In the genomic region with DNA sequence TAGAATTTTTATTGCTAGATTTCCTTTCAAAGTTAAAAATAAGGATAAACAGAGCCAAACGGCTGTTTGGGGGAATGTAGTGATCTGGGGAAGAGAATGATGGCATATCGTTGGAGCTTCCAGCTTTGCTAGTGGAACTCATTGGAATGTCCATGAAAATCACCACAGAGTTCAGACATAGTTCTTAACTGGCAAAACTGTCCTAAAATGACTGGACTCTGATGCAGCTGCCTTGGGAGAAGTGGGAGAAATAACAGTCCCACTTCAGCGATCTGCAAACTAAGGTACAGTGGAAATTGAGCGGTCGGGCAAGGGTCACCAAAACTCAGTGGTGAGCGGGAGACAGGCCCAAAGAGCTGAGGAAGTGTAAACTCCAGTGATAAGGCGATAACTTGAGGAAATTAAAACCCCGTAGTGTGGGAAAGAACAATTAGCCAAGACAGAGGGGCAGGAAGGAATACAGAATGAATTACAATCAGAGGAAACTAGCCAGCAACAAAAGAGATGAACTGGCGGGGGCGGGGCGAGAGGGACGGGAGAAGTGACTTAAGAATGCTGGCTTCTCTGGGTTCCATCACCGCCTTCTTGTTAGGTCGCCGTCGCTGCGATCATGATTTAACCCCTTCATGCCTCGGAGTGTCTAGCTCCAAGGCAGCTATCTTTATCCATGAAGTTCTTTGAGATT, we compare ENCODE assay signal across 9 cellular contexts.
DNase-seq lines count a peak whose midpoint lies in the region; ATAC-seq and TF ChIP-seq lines count a peak whose summit lies in the region.
"Had no signal": no experiment of that assay in that cellular context is flagged by ENCODE, and none has a peak within 500 bp of the region (broad histone marks: within the 10 kb centered on the region; RNA-seq: fewer than 3 reads in every experiment).

No MANE protein-coding gene starts in this region.

- POLR2A ChIA-PET in Caco-2 (lab: Charles Lee), result interaction anchor here (1.1 kb wide), 1 partner anchor 79 kb away, joined by 8 read pairs; no protein-coding TSS in a partner anchor
- POLR2A ChIA-PET in T-cell (lab: Charles Lee), result no interaction called here
- POLR2A ChIA-PET in activated CD4-positive, alpha-beta memory T cell treated with anti-CD3 and anti-CD28 coated beads for 36 hours (lab: Charles Lee), result no interaction called here

- no peaks in the 10 kb centered on the region for H3K36me3 ChIP-seq in Caco-2 (ENCODE audit: control insufficient read depth, insufficient read depth, low read length)
- no peaks in the 10 kb centered on the region for H3K36me3 ChIP-seq in RWPE2 (ENCODE audit: low read depth)
- H3K36me3 ChIP-seq in neuronal stem cell (replicated peaks in 1 of 2; ENCODE audit: control insufficient read depth in 2 of 2, insufficient read depth in 2 of 2, low read length in 2 of 2), result no peaks in the 10 kb centered on the region

- peaks cover 49% of the 10 kb centered on the region for H3K4me1 Mint-ChIP-seq in Caco-2 (ENCODE audit: low read depth, unreplicated experiment)
- H3K4me1 Mint-ChIP-seq in glutamatergic neuron (ENCODE audit: low read depth, unreplicated experiment), result no peaks in the 10 kb centered on the region
- peaks cover 0 to 10% (median 3%) of the 10 kb centered on the region in 3 donors for H3K4me1 Mint-ChIP-seq in T-cell
- H3K4me1 Mint-ChIP-seq in activated CD4-positive, alpha-beta memory T cell treated with anti-CD3 and anti-CD28 coated beads for 36 hours (ENCODE audit: low read depth), result no peaks in the 10 kb centered on the region

- no peak overlapping the region for H2AK5ac ChIP-seq in neuronal stem cell (ENCODE audit: low read depth, low read length)

- H3K27ac Mint-ChIP-seq in Caco-2 (ENCODE audit: unreplicated experiment), result peak overlapping the region; percentile 94
- no peak overlapping the region for H3K27ac Mint-ChIP-seq in glutamatergic neuron (ENCODE audit: unreplicated experiment)
- no peak overlapping the region for H3K27ac Mint-ChIP-seq in T-cell
- H3K27ac Mint-ChIP-seq in activated CD4-positive, alpha-beta memory T cell treated with anti-CD3 and anti-CD28 coated beads for 36 hours, result no peak overlapping the region

- CTCF ChIA-PET in Caco-2 (lab: Charles Lee), result interaction anchor here (1.4 kb wide), 1 partner anchor 90 kb away, joined by 3 read pairs; the partner anchor contains the start of gene ARHGAP29
- CTCF ChIA-PET in T-cell (lab: Charles Lee), result no interaction called here
- CTCF ChIA-PET in activated CD4-positive, alpha-beta memory T cell treated with anti-CD3 and anti-CD28 coated beads for 36 hours (lab: Charles Lee), result no interaction called here

- no peaks in the 10 kb centered on the region for H3K9me3 ChIP-seq in Caco-2
- no peaks in the 10 kb centered on the region for H3K9me3 ChIP-seq in RWPE2 (ENCODE audit: severe bottlenecking)
- no peaks in the 10 kb centered on the region for H3K9me3 ChIP-seq in neuronal stem cell (replicated peaks in 1 of 2; ENCODE audit: control insufficient read depth in 2 of 2, insufficient read depth in 1 of 2, low read depth in 1 of 2, low read length in 2 of 2)

- ATAC-seq in RWPE2 (ENCODE audit: low read depth) (no peak), T-cell (replicated peaks in 1 of 4) (no peak)

- H3K27me3 Mint-ChIP-seq in Caco-2 (ENCODE audit: insufficient read depth, unreplicated experiment) (no peaks in the 10 kb centered on the region), glutamatergic neuron (ENCODE audit: unreplicated experiment) (no peaks in the 10 kb centered on the region), T-cell (peaks cover 34 to 53% of the 10 kb centered on the region in 2 donors)
- peaks cover 31% of the 10 kb centered on the region for H3K27me3 Mint-ChIP-seq in activated CD4-positive, alpha-beta memory T cell treated with anti-CD3 and anti-CD28 coated beads for 36 hours

- peak overlapping the region; percentile 6 for H3K18ac ChIP-seq in neuronal stem cell (ENCODE audit: low read length)

- H3K23ac ChIP-seq in neuronal stem cell (ENCODE audit: low read depth, low read length, poor library complexity), result no peak overlapping the region

- peak; percentile 50 to 66 for DNase-seq in Caco-2
- no peak for DNase-seq in RWPE2 (ENCODE audit: low spot score)
- peak; percentile 27 for DNase-seq in glutamatergic neuron
- DNase-seq in neuronal stem cell (ENCODE audit: low spot score), result peak; percentile 31
- no peak for DNase-seq in stimulated activated naive CD4-positive, alpha-beta T cell (lab: John Stamatoyannopoulos, UW)
- DNase-seq in T-cell, result no peak
- no peak for DNase-seq in activated CD4-positive, alpha-beta memory T cell treated with anti-CD3 and anti-CD28 coated beads for 36 hours
- DNase-seq in DMS53 (lab: John Stamatoyannopoulos, UW), result no peak
- DNase-seq: GDM1 had no signal

- H3K4me1 ChIP-seq in Caco-2, result peaks cover 73% of the 10 kb centered on the region
- peaks cover 58% of the 10 kb centered on the region for H3K4me1 ChIP-seq in RWPE2 (ENCODE audit: insufficient read depth, poor library complexity, severe bottlenecking)
- H3K4me1 ChIP-seq in neuronal stem cell (ENCODE audit: control insufficient read depth in 2 of 2, insufficient read depth in 1 of 2, low read depth in 1 of 2, low read length in 2 of 2), result peaks cover 3 to 6% of the 10 kb centered on the region in 2 donors

- H3K4me3 Mint-ChIP-seq in Caco-2 (ENCODE audit: unreplicated experiment) (peak overlapping the region; percentile 75), glutamatergic neuron (ENCODE audit: unreplicated experiment) (no peak overlapping the region), T-cell (no peak overlapping the region)
- no peak overlapping the region for H3K4me3 Mint-ChIP-seq in activated CD4-positive, alpha-beta memory T cell treated with anti-CD3 and anti-CD28 coated beads for 36 hours

- peak overlapping the region; percentile 82 for H2AFZ ChIP-seq in neuronal stem cell (ENCODE audit: low read length)

- no peak overlapping the region for H2BK5ac ChIP-seq in neuronal stem cell (ENCODE audit: low read length)

- no peak overlapping the region for H4K91ac ChIP-seq in neuronal stem cell (ENCODE audit: low read depth, low read length, poor library complexity)

- H2BK12ac ChIP-seq in neuronal stem cell (ENCODE audit: low read length), result no peak overlapping the region

- H2BK15ac ChIP-seq in neuronal stem cell (ENCODE audit: low read length), result no peak overlapping the region

- H4K8ac ChIP-seq in neuronal stem cell (ENCODE audit: low read depth, low read length), result no peak overlapping the region

- no CpG with 5 or more reads among the region's 18 CpGs for WGBS in neuronal stem cell (ENCODE audit: extremely low coverage in 2 of 2, insufficient read length in 2 of 2, insufficient replicate concordance in 1 of 2), 2 donors

- H3K4me3 ChIP-seq in Caco-2 (ENCODE audit: low read depth, low read length), result no peak overlapping the region
- H3K4me3 ChIP-seq in RWPE2 (ENCODE audit: severe bottlenecking), result no peak overlapping the region
- peak overlapping the region in 1 of 2 donors; percentile 6 for H3K4me3 ChIP-seq in neuronal stem cell (ENCODE audit: low read length in 2 of 2)

- no TSS peak for BruUV-seq in Caco-2 (replicated peaks; lab: Mats Ljungman, UMichigan)

- no peak overlapping the region for H3K14ac ChIP-seq in neuronal stem cell (ENCODE audit: low read length)

- peak overlapping the region; percentile 100 for H3K27ac ChIP-seq in RWPE2 (ENCODE audit: poor library complexity, severe bottlenecking)
- H3K27ac ChIP-seq in neuronal stem cell (replicated peaks; ENCODE audit: low read length), result peak overlapping the region; percentile 13

- H2BK120ac ChIP-seq in neuronal stem cell (ENCODE audit: low read depth, low read length), result no peak overlapping the region

- no peak overlapping the region for H3K9ac ChIP-seq in neuronal stem cell (ENCODE audit: low read depth, low read length, poor library complexity)

- H3K36me3 Mint-ChIP-seq in Caco-2 (ENCODE audit: insufficient read depth, unreplicated experiment), result no peaks in the 10 kb centered on the region
- no peaks in the 10 kb centered on the region for H3K36me3 Mint-ChIP-seq in glutamatergic neuron (ENCODE audit: unreplicated experiment)
- H3K36me3 Mint-ChIP-seq in T-cell, result no peaks in the 10 kb centered on the region
- H3K36me3 Mint-ChIP-seq in activated CD4-positive, alpha-beta memory T cell treated with anti-CD3 and anti-CD28 coated beads for 36 hours, result no peaks in the 10 kb centered on the region

- H3K9me3 Mint-ChIP-seq in Caco-2 (ENCODE audit: unreplicated experiment), result no peaks in the 10 kb centered on the region
- no peaks in the 10 kb centered on the region for H3K9me3 Mint-ChIP-seq in glutamatergic neuron (ENCODE audit: unreplicated experiment)
- H3K9me3 Mint-ChIP-seq in T-cell, result no peaks in the 10 kb centered on the region
- no peaks in the 10 kb centered on the region for H3K9me3 Mint-ChIP-seq in activated CD4-positive, alpha-beta memory T cell treated with anti-CD3 and anti-CD28 coated beads for 36 hours

- H3K27me3 ChIP-seq in Caco-2 (replicated peaks; ENCODE audit: control insufficient read depth, insufficient read depth, low read length) (no peaks in the 10 kb centered on the region), RWPE2 (ENCODE audit: insufficient read depth, poor library complexity, severe bottlenecking) (no peaks in the 10 kb centered on the region), neuronal stem cell (ENCODE audit: control insufficient read depth in 3 of 3, insufficient read depth in 3 of 3, low read depth in 1 of 3, low read length in 3 of 3) (peaks cover 0 to 10% (median 0%) of the 10 kb centered on the region in 3 experiments)

- intact Hi-C loops in Caco-2 (cut with micrococcal nuclease; ENCODE audit: unreplicated experiment), result no loop called here
- intact Hi-C loops in activated CD4-positive, alpha-beta memory T cell treated with anti-CD3 and anti-CD28 coated beads for 36 hours (cut with micrococcal nuclease), result no loop called here

- TF ChIP-seq CTCF in Caco-2 (IDR thresholded peaks at IDR 0.05; ENCODE audit: insufficient read depth in 1 of 2, low read depth in 1 of 2, low read length in 1 of 2, severe bottlenecking in 1 of 2, unreplicated experiment in 1 of 2), result no peak
- TF ChIP-seq CTCF in RWPE2 (IDR thresholded peaks at IDR 0.05; ENCODE audit: poor library complexity, severe bottlenecking), result no peak
- TF ChIP-seq CTCF in glutamatergic neuron (IDR thresholded peaks at IDR 0.05; ENCODE audit: partially characterized antibody, unreplicated experiment), result no peak

- H3K4me2 ChIP-seq in neuronal stem cell (ENCODE audit: insufficient read depth, low read length, poor library complexity, severe bottlenecking), result peak overlapping the region; percentile 41

- H3K79me1 ChIP-seq in neuronal stem cell (ENCODE audit: low read depth, low read length), result no peaks in the 10 kb centered on the region

- no peak overlapping the region for H3K4ac ChIP-seq in neuronal stem cell (ENCODE audit: low read length)

Comparison
In these comparisons a context has a peak if more than half of its experiments do, and no peak if none do; other contexts are left out.
1. DNase-seq: peak in Caco-2 (2 of 2), glutamatergic neuron (single experiment) and neuronal stem cell (single experiment); none in RWPE2 (single experiment), stimulated activated naive CD4-positive, alpha-beta T cell (0 of 6), T-cell (0 of 34), activated CD4-positive, alpha-beta memory T cell treated with anti-CD3 and anti-CD28 coated beads for 36 hours (single experiment) and DMS53 (single experiment).